Comparison of ENCODE assay signal across 17 cellular contexts in the genomic region with DNA sequence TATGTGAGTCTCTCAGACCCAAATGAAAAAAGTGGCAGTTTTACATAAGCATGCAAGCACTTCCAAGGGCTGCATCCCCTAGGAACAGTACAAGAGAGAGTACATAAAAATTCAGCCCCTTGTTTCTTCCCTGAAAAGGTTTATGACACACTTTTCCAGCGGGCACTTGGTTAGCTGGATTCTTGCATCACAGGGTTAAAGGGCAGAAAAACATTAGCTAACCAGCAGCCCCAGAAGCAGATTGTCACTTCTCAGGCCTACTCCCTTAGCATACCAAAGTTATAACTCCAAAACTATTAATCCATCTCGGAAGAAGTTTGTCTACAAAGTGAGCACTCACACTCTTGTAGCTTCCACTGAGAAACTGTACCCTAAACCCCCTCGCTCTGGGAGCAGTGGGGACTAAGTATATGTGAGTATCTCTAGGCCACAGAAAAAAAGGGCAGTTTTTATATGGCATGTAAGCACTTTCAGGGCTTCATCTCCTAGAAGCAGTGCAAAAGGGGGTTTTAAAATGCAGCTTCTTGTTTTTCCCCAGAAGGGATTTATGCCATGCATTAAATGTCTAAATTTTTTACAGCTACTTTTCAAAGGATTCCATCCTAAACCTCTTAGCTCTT.
DNase-seq lines count a peak whose midpoint lies in the region; ATAC-seq and TF ChIP-seq lines count a peak whose summit lies in the region.
"Had no signal": no experiment of that assay in that cellular context is flagged by ENCODE, and none has a peak within 500 bp of the region (broad histone marks: within the 10 kb centered on the region; RNA-seq: fewer than 3 reads in every experiment).

No MANE protein-coding gene starts in this region.

- no peak overlapping the region for H3K27ac ChIP-seq in brain microvascular endothelial cell
- H3K27ac ChIP-seq in endodermal cell (ENCODE audit: low read depth, low read length) = no peak overlapping the region
- H3K27ac ChIP-seq: BLaER1 treated with 17β-estradiol and CSF1 and Interleukin-3, amounts not matched to agents 10 nM and 100 nM; GM23248 had no signal

- peaks cover 21% of the 10 kb centered on the region for H3K9me3 Mint-ChIP-seq in Caco-2 (ENCODE audit: unreplicated experiment)
- peaks cover 16% of the 10 kb centered on the region for H3K9me3 Mint-ChIP-seq in nephron
- H3K9me3 Mint-ChIP-seq in endodermal cell = no peaks in the 10 kb centered on the region

- H3K4me3 Mint-ChIP-seq in Caco-2 (ENCODE audit: unreplicated experiment) (no peak overlapping the region), nephron (no peak overlapping the region), endodermal cell (no peak overlapping the region)
- H3K4me3 Mint-ChIP-seq: CD4-positive, CD25-positive, alpha-beta regulatory T cell had no signal

- CTCF ChIA-PET in Caco-2 (lab: Charles Lee) = no interaction called here

- H3K4me1 ChIP-seq in Caco-2 = peaks cover 19% of the 10 kb centered on the region
- no peaks in the 10 kb centered on the region for H3K4me1 ChIP-seq in endodermal cell (ENCODE audit: control insufficient read depth, insufficient read depth, low read length)

- ATAC-seq in left lobe of liver = peak; percentile 93
- ATAC-seq in HG02938 (IDR thresholded peaks at IDR 0.05; ENCODE audit: unreplicated experiment) = no peak
- no peak for ATAC-seq in GM18868 (IDR thresholded peaks at IDR 0.05; ENCODE audit: unreplicated experiment)
- ATAC-seq: GM12878, HCT116 had no signal

- BruUV-seq in Caco-2 (replicated peaks; lab: Mats Ljungman, UMichigan) = no TSS peak

- no peaks in the 10 kb centered on the region for H3K27me3 ChIP-seq in Caco-2 (replicated peaks; ENCODE audit: control insufficient read depth, insufficient read depth, low read length)
- H3K27me3 ChIP-seq in brain microvascular endothelial cell (replicated peaks) = no peaks in the 10 kb centered on the region
- H3K27me3 ChIP-seq in endodermal cell (ENCODE audit: control insufficient read depth, insufficient read depth, low read length, poor library complexity, severe bottlenecking) = no peaks in the 10 kb centered on the region
- H3K27me3 ChIP-seq: BLaER1 treated with 17β-estradiol and CSF1 and Interleukin-3, amounts not matched to agents 10 nM and 100 nM had no signal

- in situ Hi-C loops in brain microvascular endothelial cell (cut with HindIII; ENCODE audit: low pct_ligation_motif_present, low sequenced_read_pairs) = no loop called here

- H3K4me3 ChIP-seq in Caco-2 (ENCODE audit: low read depth, low read length) (no peak overlapping the region), brain microvascular endothelial cell (ENCODE audit: low read depth, low read length) (no peak overlapping the region), endodermal cell (ENCODE audit: low read length) (no peak overlapping the region)
- H3K4me3 ChIP-seq: BLaER1 treated with 17β-estradiol and CSF1 and Interleukin-3, amounts not matched to agents 10 nM and 100 nM; GM12878; GM23248 had no signal

- H3K36me3 ChIP-seq in Caco-2 (ENCODE audit: control insufficient read depth, insufficient read depth, low read length) (no peaks in the 10 kb centered on the region), brain microvascular endothelial cell (replicated peaks) (no peaks in the 10 kb centered on the region), endodermal cell (ENCODE audit: control insufficient read depth, insufficient read depth, low read length) (no peaks in the 10 kb centered on the region)
- H3K36me3 ChIP-seq: BLaER1 treated with 17β-estradiol and CSF1 and Interleukin-3, amounts not matched to agents 10 nM and 100 nM had no signal

- H3K9ac ChIP-seq in endodermal cell (ENCODE audit: extremely low read depth, low read length, poor library complexity, severe bottlenecking) = no peak overlapping the region
- H3K9ac ChIP-seq: BLaER1 treated with 17β-estradiol and CSF1 and Interleukin-3, amounts not matched to agents 10 nM and 100 nM; GM23248 had no signal

- DNase-seq in Caco-2 (peak; percentile 35 to 40), brain microvascular endothelial cell (peak; percentile 12), left lobe of liver (ENCODE audit: low spot score) (peak; percentile 59), endodermal cell (no peak), DMS153 treated with DMSO at 0.1 percent for 48 hours (lab: John Stamatoyannopoulos, UW; ENCODE audit: unreplicated experiment) (no peak)
- DNase-seq: 8988T; Calu3; CD4-positive, CD25-positive, alpha-beta regulatory T cell; DMS 273 treated with DMSO at 0.1 percent for 48 hours; DMS79; GM23248 had no signal

- H3K36me3 Mint-ChIP-seq in Caco-2 (ENCODE audit: insufficient read depth, unreplicated experiment) (no peaks in the 10 kb centered on the region), nephron (ENCODE audit: low read depth) (no peaks in the 10 kb centered on the region), endodermal cell (ENCODE audit: low read depth) (no peaks in the 10 kb centered on the region)
- H3K36me3 Mint-ChIP-seq: CD4-positive, CD25-positive, alpha-beta regulatory T cell had no signal

- TF ChIP-seq CTCF in Caco-2 (IDR thresholded peaks at IDR 0.05; ENCODE audit: insufficient read depth in 1 of 2, low read depth in 1 of 2, low read length in 1 of 2, severe bottlenecking in 1 of 2, unreplicated experiment in 1 of 2) = no peak
- no peak for TF ChIP-seq CTCF in brain microvascular endothelial cell (IDR thresholded peaks at IDR 0.05; ENCODE audit: low read depth, low read length, missing control alignments)
- no peak for TF ChIP-seq CTCF in nephron (IDR thresholded peaks at IDR 0.05; ENCODE audit: unreplicated experiment in 3 of 3)
- no peak for TF ChIP-seq CTCF in endodermal cell (conservative IDR thresholded peaks at IDR 0.05)

- POLR2A ChIA-PET in Caco-2 (lab: Charles Lee) = no interaction called here

- H3K4me1 Mint-ChIP-seq in Caco-2 (ENCODE audit: low read depth, unreplicated experiment) (no peaks in the 10 kb centered on the region), nephron (peaks cover 4% of the 10 kb centered on the region), endodermal cell (no peaks in the 10 kb centered on the region)
- H3K4me1 Mint-ChIP-seq: CD4-positive, CD25-positive, alpha-beta regulatory T cell had no signal

- H3K9me3 ChIP-seq in Caco-2 (no peaks in the 10 kb centered on the region), endodermal cell (ENCODE audit: control insufficient read depth, low read length) (no peaks in the 10 kb centered on the region)
- H3K9me3 ChIP-seq: BLaER1 treated with 17β-estradiol and CSF1 and Interleukin-3, amounts not matched to agents 10 nM and 100 nM had no signal

- intact Hi-C loops in Caco-2 (cut with micrococcal nuclease; ENCODE audit: unreplicated experiment) = loop anchor here (5.0 kb wide), 1 partner anchor 127 kb away; no protein-coding TSS in a partner anchor

- 93% methylated on average over 3 of the region's 3 CpGs; no CpG with 5 or more reads in 1 of the 2 experiments for WGBS in endodermal cell (ENCODE audit: insufficient coverage in 1 of 2, insufficient read length in 1 of 2), 2 experiments

- H3K27me3 Mint-ChIP-seq in Caco-2 (ENCODE audit: insufficient read depth, unreplicated experiment) = no peaks in the 10 kb centered on the region
- no peaks in the 10 kb centered on the region for H3K27me3 Mint-ChIP-seq in nephron (ENCODE audit: low read depth)
- H3K27me3 Mint-ChIP-seq in endodermal cell (ENCODE audit: insufficient read depth) = no peaks in the 10 kb centered on the region
- H3K27me3 Mint-ChIP-seq: CD4-positive, CD25-positive, alpha-beta regulatory T cell had no signal

- H3K27ac Mint-ChIP-seq in Caco-2 (ENCODE audit: unreplicated experiment) = peak overlapping the region; percentile 35
- peak overlapping the region in 2 of 3 experiments; percentile 60 to 84 for H3K27ac Mint-ChIP-seq in nephron
- no peak overlapping the region for H3K27ac Mint-ChIP-seq in endodermal cell
- H3K27ac Mint-ChIP-seq: CD4-positive, CD25-positive, alpha-beta regulatory T cell had no signal

Comparison
In these comparisons a context has a peak if more than half of its experiments do, and no peak if none do; other contexts are left out.
1. DNase-seq: peak in Caco-2 (2 of 2), brain microvascular endothelial cell (single experiment) and left lobe of liver (single experiment); none in endodermal cell (single experiment) and DMS153 treated with DMSO at 0.1 percent for 48 hours (single experiment).